ENCODE assay signal across 37 cellular contexts in the genomic region with DNA sequence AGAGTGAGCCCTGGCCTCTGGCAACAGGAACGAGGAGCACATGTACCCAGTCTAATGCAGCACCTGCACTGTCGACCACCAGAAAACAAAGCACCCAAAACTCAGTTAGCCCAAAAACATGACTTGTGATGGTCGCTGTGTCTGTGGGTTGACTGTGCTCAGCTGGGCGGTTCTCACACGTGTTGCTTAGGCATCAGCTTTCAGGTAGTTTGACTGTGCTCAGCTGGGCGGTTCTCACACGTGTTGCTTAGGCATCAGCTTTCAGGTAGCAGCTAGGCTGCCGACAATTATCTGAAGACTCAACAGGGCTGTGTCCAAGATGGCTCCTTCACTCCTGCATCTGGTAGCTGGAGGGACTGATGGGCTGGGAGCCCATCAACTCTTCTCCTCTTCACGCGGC. TPM values are rescaled to one million over a fixed set of nuclear protein-coding genes. Genes with fewer than 3 reads are reported as not detected.
"Had no signal": no experiment of that assay in that cellular context is flagged by ENCODE, and none has a peak within 500 bp of the region (broad histone marks: within the 10 kb centered on the region; RNA-seq: fewer than 3 reads in every experiment).

No MANE protein-coding gene starts in this region.

- H3K4me1 ChIP-seq: psoas muscle, testis had no signal

- ATAC-seq: effector memory CD8-positive, alpha-beta T cell; heart right ventricle; left cardiac atrium; left lung; mucosa of descending colon; natural killer cell treated with Interleukin-12 subunit alpha and Interleukin-12 subunit beta and Interleukin-15 and Interleukin-18, amount 100 ng/mL, for 72 hours; psoas muscle; right cardiac atrium; stimulated activated memory B cell treated with anti-CD40 and anti-IgM and Interleukin-4, amounts not matched to agents 10 μg/mL and 1 μg/mL and 100 μg/mL, for 72 hours; stimulated activated naive CD8-positive, alpha-beta T cell treated with anti-CD3 and anti-CD28 coated beads, Interleukin-15, Interleukin-2, amounts not matched to agents 100 U/mL and 50 U/mL, for 24 hours had no signal

- DNase-seq: cortex of kidney; effector memory CD8-positive, alpha-beta T cell; erythroblast; esophagus squamous epithelium; foreskin melanocyte; glutamatergic neuron; heart right ventricle; hippocampal formation; left cardiac atrium; mesenchymal stem cell; naive B cell; nucleus accumbens; ovary; psoas muscle; spleen; stimulated activated CD4-positive, alpha-beta T cell treated with anti-CD3 and anti-CD28 coated beads, Interleukin-4, amount 100 ng/mL, for 4 hours; stimulated activated naive CD8-positive, alpha-beta T cell treated with anti-CD3 and anti-CD28 coated beads, Interleukin-15, Interleukin-2, amounts not matched to agents 100 U/mL and 50 U/mL, for 24 hours; substantia nigra; testis; tibial artery; upper lobe of left lung had no signal

- H3K9me3 ChIP-seq: testis had no signal

- H3K27ac ChIP-seq: esophagus squamous epithelium, heart right ventricle, left lung, ovary, psoas muscle, skin epidermis, spleen, testis, tibial artery, upper lobe of left lung had no signal

- H3K36me3 ChIP-seq: esophagus squamous epithelium, heart right ventricle, left lung, ovary, spleen, upper lobe of left lung had no signal

- H3K4me3 ChIP-seq: esophagus squamous epithelium, heart right ventricle, left lung, mucosa of descending colon, ovary, psoas muscle, skin epidermis, spleen, testis, tibial artery, upper lobe of left lung had no signal

- FAIRE-seq: endometrium, islet of Langerhans, urothelium cell line had no signal

- H3K27me3 ChIP-seq: ovary, testis had no signal

RNA-seq across cellular contexts. Expression of gene LRCOL1, which starts 1.2 kb away (rescaled TPM):
- total RNA-seq: kidney epithelial cell; left cardiac atrium; lower leg skin; mesothelial cell of epicardium; mucosa of descending colon; natural killer cell treated with Interleukin-12 subunit alpha and Interleukin-12 subunit beta and Interleukin-15 and Interleukin-18, amount 100 ng/mL, for 72 hours; right cardiac atrium had no signal
- polyA plus RNA-seq: right cardiac atrium had no signal

RNA-seq across cellular contexts. Expression of gene P2RX2, which starts 7.0 kb away (rescaled TPM):
- total RNA-seq: dermis microvascular lymphatic vessel endothelial cell; heart right ventricle; kidney epithelial cell; left cardiac atrium; left lung; lower leg skin; lung microvascular endothelial cell; natural killer cell treated with Interleukin-12 subunit alpha and Interleukin-12 subunit beta and Interleukin-15 and Interleukin-18, amount 100 ng/mL, for 72 hours; neural crest cell; psoas muscle; renal cortical epithelial cell; right cardiac atrium had no signal
- polyA plus RNA-seq: heart right ventricle, right cardiac atrium had no signal
